In the genomic region with DNA sequence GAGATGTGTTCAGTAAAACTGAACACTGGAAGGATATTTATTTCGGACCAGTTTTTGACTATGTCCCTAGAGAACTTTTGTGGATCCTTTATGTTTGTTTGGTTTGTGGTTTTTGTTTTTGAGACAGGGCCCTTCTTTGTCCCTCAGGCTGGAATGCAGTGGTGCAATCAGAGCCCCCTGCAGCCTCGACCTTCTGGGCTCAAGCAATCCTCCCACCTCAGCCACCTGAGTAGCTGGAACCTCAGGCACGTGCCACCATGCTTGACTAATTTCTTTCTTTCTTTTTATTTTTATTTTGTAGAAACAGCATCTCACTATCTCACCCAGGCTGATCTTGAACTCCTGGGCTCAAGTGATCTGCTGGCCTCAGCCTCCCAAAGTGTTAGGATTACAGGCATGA, we compare ENCODE assay signal across 11 cellular contexts. TPM values are rescaled to one million over a fixed set of nuclear protein-coding genes. Genes with fewer than 3 reads are reported as not detected.
DNase-seq lines count a peak whose midpoint lies in the region; ATAC-seq, FAIRE-seq and TF ChIP-seq lines count a peak whose summit lies in the region.
"Had no signal": no experiment of that assay in that cellular context is flagged by ENCODE, and none has a peak within 500 bp of the region (broad histone marks: within the 10 kb centered on the region; RNA-seq: fewer than 3 reads in every experiment).

No MANE protein-coding gene starts in this region.

- no TSS peak for BruUV-seq in PC-3 (replicated peaks; lab: Mats Ljungman, UMichigan)

- no peak overlapping the region for H3K9ac ChIP-seq in PC-3 (ENCODE audit: low read length)
- H3K9ac ChIP-seq in H1 (replicated peaks in 1 of 4; ENCODE audit: extremely low read depth in 1 of 4, low read depth in 3 of 4, low read length in 3 of 4), result no peak overlapping the region

- no peak overlapping the region for H2AK5ac ChIP-seq in H1 (ENCODE audit: low read depth, low read length)

- H3K4me2 ChIP-seq in PC-3 (ENCODE audit: low read length) (peak overlapping the region; percentile 78), H1 (ENCODE audit: insufficient read depth in 1 of 2, low read depth in 2 of 2, low read length in 2 of 2) (peak overlapping the region; percentile 86 to 94; a peak in 3 of 4 replicates), osteoblast (ENCODE audit: insufficient read depth, low read length) (peak overlapping the region; percentile 99)

- TF ChIP-seq CTCF in PC-3 (conservative IDR thresholded peaks at IDR 0.05; ENCODE audit: low read depth, low read length) (no peak), H1 (IDR thresholded peaks at IDR 0.05; ENCODE audit: control extremely low read depth in 1 of 3, insufficient read depth in 1 of 3, low read depth in 1 of 3, low read length in 3 of 3) (no peak), osteoblast (IDR thresholded peaks at IDR 0.05; ENCODE audit: extremely low read depth, low read depth, low read length) (no peak)

- H3K4me1 ChIP-seq in PC-3 (ENCODE audit: insufficient read depth, low read length), result 0 out of 2 replicates have a peak, but pooled peaks cover 6% of the 10 kb centered on the region
- 0 out of 7 replicates have a peak, but pooled peaks cover 0 to 1% (median 0%) of the 10 kb centered on the region in 4 experiments for H3K4me1 ChIP-seq in H1 (replicated peaks in 1 of 4; ENCODE audit: control insufficient read depth in 3 of 4, insufficient read depth in 4 of 4, low read length in 3 of 4)
- H3K4me1 ChIP-seq in osteoblast (ENCODE audit: insufficient read depth, low read length), result peaks cover 11% of the 10 kb centered on the region

- H3K4ac ChIP-seq in H1 (replicated peaks; ENCODE audit: insufficient read length, low read depth, low read length), result no peak overlapping the region

- no peaks in the 10 kb centered on the region for H3K36me3 ChIP-seq in PC-3 (ENCODE audit: low read depth, low read length)
- H3K36me3 ChIP-seq in H1 (ENCODE audit: control insufficient read depth in 2 of 4, insufficient read depth in 4 of 4, low read length in 3 of 4), result no peaks in the 10 kb centered on the region
- no peaks in the 10 kb centered on the region for H3K36me3 ChIP-seq in osteoblast (ENCODE audit: insufficient read depth, low read length)
- H3K36me3 ChIP-seq: pancreas had no signal

- CTCF ChIA-PET in PC-3 (lab: Charles Lee), result no interaction called here
- CTCF ChIA-PET in H1 (lab: Charles Lee; ENCODE audit: partially characterized antibody), result interaction anchor here (2.1 kb wide), 1 partner anchor 10 kb away, joined by 5 read pairs; no protein-coding TSS in a partner anchor

- TF ChIP-seq POLR2A in H1 (IDR thresholded peaks at IDR 0.05; ENCODE audit: control extremely low read depth in 1 of 2, low read depth in 2 of 2, low read length in 2 of 2), result no peak

- no peak for TF ChIP-seq EP300 in H1 (IDR thresholded peaks at IDR 0.05; ENCODE audit: borderline replicate concordance in 1 of 2, low read depth in 2 of 2, low read length in 2 of 2)

- TF ChIP-seq RAD21 in H1 (IDR thresholded peaks at IDR 0.05 in 1 of 2, conservative IDR thresholded peaks at IDR 0.05 in 1 of 2; ENCODE audit: low read depth in 2 of 2, low read length in 2 of 2), result no peak

- H2BK15ac ChIP-seq in H1 (ENCODE audit: low read length), result no peak overlapping the region

- peak overlapping the region; percentile 99 for H2AFZ ChIP-seq in PC-3 (ENCODE audit: low read length)
- H2AFZ ChIP-seq in H1 (ENCODE audit: low read length), result no peak overlapping the region
- H2AFZ ChIP-seq in osteoblast (ENCODE audit: low read length), result no peak overlapping the region

- no peak overlapping the region for H3K56ac ChIP-seq in H1 (replicated peaks; ENCODE audit: insufficient read length, low read depth, low read length)

- H3K27ac ChIP-seq in PC-3 (ENCODE audit: low read length) (no peak overlapping the region), H1 (ENCODE audit: low read depth, low read length) (no peak overlapping the region), osteoblast (ENCODE audit: low read depth, low read length) (no peak overlapping the region)
- H3K27ac ChIP-seq: epithelial cell of prostate had no signal

- FAIRE-seq in H1 (lab: Jason Lieb, UNC), result no peak
- FAIRE-seq: pancreas had no signal

- H4K20me1 ChIP-seq in PC-3 (ENCODE audit: low read length) (no peaks in the 10 kb centered on the region), H1 (replicated peaks in 1 of 2; ENCODE audit: control insufficient read depth in 1 of 2, insufficient read depth in 2 of 2, low read length in 2 of 2) (no peaks in the 10 kb centered on the region), osteoblast (ENCODE audit: insufficient read depth, low read length) (peaks cover 3% of the 10 kb centered on the region)

- peak overlapping the region; percentile 83 for H3K4me3 Mint-ChIP-seq in T-helper 2 cell treated with Interferon-gamma antibody and Interleukin-4, amounts not matched to agents 5 μg/mL and 100 μg/mL, for 36 hours

- no peaks in the 10 kb centered on the region for H3F3A ChIP-seq in PC-3 (ENCODE audit: low read length, unreplicated experiment)

- H3K79me1 ChIP-seq in H1 (ENCODE audit: low read depth, low read length), result no peaks in the 10 kb centered on the region

- ATAC-seq in PC-3, result no peak

- H3K9me3 ChIP-seq in PC-3 (ENCODE audit: low read length), result no peaks in the 10 kb centered on the region
- no peaks in the 10 kb centered on the region for H3K9me3 ChIP-seq in H1 (ENCODE audit: insufficient read depth in 2 of 2, low read depth in 1 of 2, low read length in 1 of 2)
- no peaks in the 10 kb centered on the region for H3K9me3 ChIP-seq in osteoblast (ENCODE audit: low read depth, low read length)
- H3K9me3 ChIP-seq: pancreas had no signal

- H2BK12ac ChIP-seq in H1 (ENCODE audit: low read depth, low read length), result no peak overlapping the region

- no peaks in the 10 kb centered on the region for H3K27me3 ChIP-seq in PC-3 (ENCODE audit: low read length)
- H3K27me3 ChIP-seq in H1 (replicated peaks in 1 of 4; ENCODE audit: control insufficient read depth in 3 of 4, extremely low read depth in 1 of 4, insufficient read depth in 3 of 4, low read length in 3 of 4), result peaks cover 0 to 3% (median under 1%) of the 10 kb centered on the region in 4 experiments; a peak in 2 of 7 replicates
- no peaks in the 10 kb centered on the region for H3K27me3 ChIP-seq in osteoblast (ENCODE audit: insufficient read depth, low read length)
- H3K27me3 ChIP-seq: pancreas had no signal

- no peak overlapping the region for H2BK20ac ChIP-seq in H1 (ENCODE audit: low read length)

- H2BK5ac ChIP-seq in H1 (ENCODE audit: low read depth, low read length), result no peak overlapping the region

- no peak overlapping the region for H3K18ac ChIP-seq in H1 (ENCODE audit: extremely low read depth, low read length)

- DNase-seq in T-helper 2 cell treated with Interferon-gamma antibody and Interleukin-4, amounts not matched to agents 5 μg/mL and 100 μg/mL, for 36 hours (ENCODE audit: low spot score), result no peak
- DNase-seq in T-helper 2 cell, result no peak
- DNase-seq in PC-3, result no peak
- DNase-seq in H1 (ENCODE audit: low read depth in 1 of 2, low spot score in 2 of 2), result no peak
- no peak for DNase-seq in osteoblast (ENCODE audit: insufficient read length, low spot score, missing footprints)
- no peak for DNase-seq in DMS153 (lab: John Stamatoyannopoulos, UW)
- no peak for DNase-seq in SK-N-DZ (ENCODE audit: low spot score)
- DNase-seq in KG1 (lab: John Stamatoyannopoulos, UW), result no peak
- DNase-seq: activated CD4-positive, CD25-positive, alpha-beta regulatory T cell; pancreas had no signal

- H3K79me2 ChIP-seq in PC-3 (ENCODE audit: low read length) (no peaks in the 10 kb centered on the region), H1 (ENCODE audit: control insufficient read depth in 1 of 2, insufficient read depth in 2 of 2, low read length in 2 of 2) (no peaks in the 10 kb centered on the region), osteoblast (ENCODE audit: insufficient read depth, low read length) (peaks cover 20% of the 10 kb centered on the region)

- intact Hi-C loops in PC-3 (cut with micrococcal nuclease), result loop anchor here (2.0 kb wide), 1 partner anchor 45 kb away; the partner anchor contains the start of gene ZNF443

- H4K91ac ChIP-seq in H1 (replicated peaks; ENCODE audit: insufficient read length, low read length), result no peak overlapping the region

- H3K27me3 Mint-ChIP-seq in T-helper 2 cell treated with Interferon-gamma antibody and Interleukin-4, amounts not matched to agents 5 μg/mL and 100 μg/mL, for 36 hours (ENCODE audit: low read depth), result no peaks in the 10 kb centered on the region

- no peak overlapping the region for H3K27ac Mint-ChIP-seq in T-helper 2 cell treated with Interferon-gamma antibody and Interleukin-4, amounts not matched to agents 5 μg/mL and 100 μg/mL, for 36 hours

- POLR2A ChIA-PET in PC-3 (lab: Charles Lee; ENCODE audit: unreplicated experiment), result no interaction called here
- POLR2A ChIA-PET in H1 (lab: Charles Lee; ENCODE audit: partially characterized antibody), result interaction anchor here (4.9 kb wide), 1 partner anchor 10 kb away, joined by 43 read pairs; no protein-coding TSS in a partner anchor

- H4K8ac ChIP-seq in H1 (ENCODE audit: extremely low read depth, insufficient read depth, low read length), result peak overlapping the region; percentile 73; the same call in 1 of the 2 replicates

- H3K9me2 ChIP-seq in PC-3 (replicated peaks; ENCODE audit: low read length), result no peaks in the 10 kb centered on the region

- H3K14ac ChIP-seq in H1 (ENCODE audit: insufficient read length), result no peak overlapping the region

- H2BK120ac ChIP-seq in H1 (replicated peaks; ENCODE audit: low read depth, low read length), result no peak overlapping the region

- peaks cover 21% of the 10 kb centered on the region for H3K4me1 Mint-ChIP-seq in T-helper 2 cell treated with Interferon-gamma antibody and Interleukin-4, amounts not matched to agents 5 μg/mL and 100 μg/mL, for 36 hours (ENCODE audit: low read depth)

- H3K4me3 ChIP-seq in PC-3 (ENCODE audit: low read length) (peak overlapping the region; percentile 93; the same call in 1 of the 2 replicates), H1 (ENCODE audit: extremely low read depth in 1 of 4, insufficient read depth in 2 of 4, low read depth in 3 of 4, low read length in 4 of 4) (peak overlapping the region in 1 of 4 experiments; percentile 79; a peak in 2 of 8 replicates), osteoblast (ENCODE audit: insufficient read depth, low read length) (no peak overlapping the region)

- peaks cover 4% of the 10 kb centered on the region for H3K9me3 Mint-ChIP-seq in T-helper 2 cell treated with Interferon-gamma antibody and Interleukin-4, amounts not matched to agents 5 μg/mL and 100 μg/mL, for 36 hours

- H3K36me3 Mint-ChIP-seq in T-helper 2 cell treated with Interferon-gamma antibody and Interleukin-4, amounts not matched to agents 5 μg/mL and 100 μg/mL, for 36 hours (ENCODE audit: low read depth), result no peaks in the 10 kb centered on the region

- no peak overlapping the region for H4K5ac ChIP-seq in H1 (ENCODE audit: insufficient read length, low read depth, low read length)

- peaks cover 7% of the 10 kb centered on the region for H3K23me2 ChIP-seq in H1 (ENCODE audit: low read depth, low read length)

- WGBS in H1 (ENCODE audit: extremely low coverage in 1 of 2, insufficient coverage in 1 of 2, insufficient read length in 1 of 2, insufficient replicate concordance in 2 of 2, low coverage in 1 of 2, low lambda C conversion rate in 2 of 2, missing lambda C conversion rate in 1 of 2), 2 experiments, result 65% methylated on average over 3 of the region's 3 CpGs; no CpG with 5 or more reads in 1 of the 2 experiments

- no peak overlapping the region for H3K23ac ChIP-seq in H1 (ENCODE audit: insufficient read length)

RNA-seq across cellular contexts. Expression of gene ZNF709, which starts 1.0 kb away (rescaled TPM):
- total RNA-seq in PC-3 (2014; rRNA removed) (0.77 and 2.2 TPM in 2 replicates), osteoblast (5.0 and 5.1 TPM in 2 replicates)
- 2.0 and 2.2 TPM in 2 replicates for total RNA-seq in H1 (2021; fragmentation: NEBNext Ultra II Directional; extraction: Animal tissue kit (Norgen Biotek cat#: 25700))
- 0.86 and 1.3 TPM in 2 replicates for polyA plus RNA-seq in H1 (2011; rRNA removed)
- 0.83 TPM for polyA plus RNA-seq in H1 (2011; cell fraction: cytosol; rRNA removed)
- polyA plus RNA-seq in H1 (2011; cell fraction: nucleus; rRNA removed), result 0.83 TPM
- 0.43 to 0.97 TPM (median 0.75 TPM) in 4 replicates for polyA plus RNA-seq in H1 (2012, experiment 1 of 2)
- 0.17 TPM for polyA plus RNA-seq in H1 (2012, experiment 2 of 2)
- 0.65 TPM for polyA plus RNA-seq in H1 (2013, experiment 1 of 2)
- 0.81 TPM for polyA plus RNA-seq in H1 (2013, experiment 2 of 2)
- 2.2 and 4.1 TPM in 2 replicates for polyA minus RNA-seq in H1 (2011; rRNA and poly(A)+ RNA removed)
- polyA minus RNA-seq in H1 (2011; cell fraction: cytosol; rRNA and poly(A)+ RNA removed), result not detected
- 3.5 TPM for polyA minus RNA-seq in H1 (2011; cell fraction: nucleus; rRNA and poly(A)+ RNA removed)
- 4.6 and 6.4 TPM in 2 replicates for polyA plus RNA-seq in SK-N-DZ (2014; cell fraction: cytosol; rRNA removed)
- 3.6 and 6.4 TPM in 2 replicates for polyA plus RNA-seq in SK-N-DZ (2014; cell fraction: nucleus; rRNA removed)

RNA-seq across cellular contexts. Expression of gene ZNF443, which starts 44.8 kb away (rescaled TPM):
- total RNA-seq in PC-3 (2014; rRNA removed) (3.4 and 3.7 TPM in 2 replicates), osteoblast (2.5 and 2.7 TPM in 2 replicates)
- total RNA-seq in H1 (2021; fragmentation: NEBNext Ultra II Directional; extraction: Animal tissue kit (Norgen Biotek cat#: 25700)), result 7.8 and 9.2 TPM in 2 replicates
- 0.74 and 1.4 TPM in 2 replicates for polyA plus RNA-seq in H1 (2011; rRNA removed)
- 2.1 TPM for polyA plus RNA-seq in H1 (2011; cell fraction: cytosol; rRNA removed)
- 1.1 TPM for polyA plus RNA-seq in H1 (2011; cell fraction: nucleus; rRNA removed)
- 2.5 to 4.8 TPM (median 2.9 TPM) in 4 replicates for polyA plus RNA-seq in H1 (2012, experiment 1 of 2)
- 0.34 TPM for polyA plus RNA-seq in H1 (2012, experiment 2 of 2)
- 3.7 TPM for polyA plus RNA-seq in H1 (2013, experiment 1 of 2)
- polyA plus RNA-seq in H1 (2013, experiment 2 of 2), result 3.9 TPM
- 6.7 and 10.8 TPM in 2 replicates for polyA minus RNA-seq in H1 (2011; rRNA and poly(A)+ RNA removed)
- polyA minus RNA-seq in H1 (2011; cell fraction: cytosol; rRNA and poly(A)+ RNA removed), result 6.2 TPM
- polyA minus RNA-seq in H1 (2011; cell fraction: nucleus; rRNA and poly(A)+ RNA removed), result 11.8 TPM
- 12.6 and 14.5 TPM in 2 replicates for polyA plus RNA-seq in SK-N-DZ (2014; cell fraction: cytosol; rRNA removed)
- 10.7 and 11.5 TPM in 2 replicates for polyA plus RNA-seq in SK-N-DZ (2014; cell fraction: nucleus; rRNA removed)
